36 cellular contexts compared by ENCODE assay signal in the genomic region with DNA sequence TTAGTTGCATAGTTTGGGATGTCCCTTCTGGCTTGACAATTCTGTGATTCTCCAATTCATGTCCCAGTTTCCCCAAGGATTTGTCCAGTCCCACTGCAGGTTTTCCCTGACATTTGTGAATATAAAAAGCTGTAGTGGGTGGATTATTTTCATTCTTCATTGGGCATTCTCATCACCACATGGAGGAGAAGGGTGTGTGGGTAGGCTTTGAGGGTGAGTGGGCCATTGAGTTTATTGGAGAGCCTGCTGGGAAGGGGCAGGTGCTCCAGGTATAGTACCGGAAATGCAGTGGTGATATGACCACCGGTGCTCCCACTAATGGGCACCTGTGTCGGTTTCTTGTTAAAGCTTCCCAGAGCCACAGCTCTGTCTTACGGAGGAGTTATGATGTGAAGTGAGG.
"Had no signal": no experiment of that assay in that cellular context is flagged by ENCODE, and none has a peak within 500 bp of the region (broad histone marks: within the 10 kb centered on the region; RNA-seq: fewer than 3 reads in every experiment).

No MANE protein-coding gene starts in this region.

- H3K27me3 Mint-ChIP-seq: activated naive CD4-positive, alpha-beta T cell treated with anti-CD3 and anti-CD28 coated beads, Interleukin-2, amount 50 U/mL, for 24 hours; brain had no signal

- H3K4me3 Mint-ChIP-seq: activated naive CD4-positive, alpha-beta T cell treated with anti-CD3 and anti-CD28 coated beads for 36 hours; activated naive CD4-positive, alpha-beta T cell treated with anti-CD3 and anti-CD28 coated beads, Interleukin-2, amount 10 ng/mL, durations not matched to agents 7 days and 5 days; activated naive CD4-positive, alpha-beta T cell treated with anti-CD3 and anti-CD28 coated beads, Interleukin-2, amount 50 U/mL, for 24 hours; activated naive CD8-positive, alpha-beta T cell; activated naive CD8-positive, alpha-beta T cell treated with anti-CD3 and anti-CD28 coated beads, Interleukin-2, amount 50 U/mL, for 24 hours; activated T-cell treated with anti-CD3 and anti-CD28 coated beads, Interleukin-2, amount 50 U/mL, for 24 hours; activated T-cell treated with anti-CD3 and anti-CD28 coated beads, Interleukin-2, amount 50 U/mL, for 4 hours; activated T-cell treated with anti-CD3 and anti-CD28 coated beads, Interleukin-2, amount 50 U/mL, for 72 hours; activated T-helper 1 cell treated with anti-CD3 and anti-CD28 coated beads, Interleukin-12 subunit alpha, Interleukin-12 subunit beta, Interleukin-2, Interleukin-4 antibody, amounts not matched to agents 30 ng/mL and 10 ng/mL and 1 ng/mL, durations not matched to agents 14 hours and 24 hours and 36 hours; activated T-helper 17 cell treated with anti-CD3 and anti-CD28 coated beads, Interleukin-2, amount 50 U/mL, for 72 hours; brain; central memory CD8-positive, alpha-beta T cell had no signal

- H3K4me3 ChIP-seq: adrenal gland, ascending aorta, body of pancreas, breast epithelium, cardiac muscle cell had no signal

- H3K36me3 ChIP-seq: adrenal gland, ascending aorta, brain microvascular endothelial cell, breast epithelium, cardiac muscle cell had no signal

- H3K27ac Mint-ChIP-seq: activated naive CD4-positive, alpha-beta T cell treated with anti-CD3 and anti-CD28 coated beads for 36 hours; activated naive CD4-positive, alpha-beta T cell treated with anti-CD3 and anti-CD28 coated beads, Interleukin-2, amount 10 ng/mL, durations not matched to agents 7 days and 5 days; activated naive CD4-positive, alpha-beta T cell treated with anti-CD3 and anti-CD28 coated beads, Interleukin-2, amount 50 U/mL, for 24 hours; activated naive CD4-positive, alpha-beta T cell treated with anti-CD3 and anti-CD28 coated beads, Interleukin-2, amount 50 U/mL, for 72 hours; activated naive CD8-positive, alpha-beta T cell; activated naive CD8-positive, alpha-beta T cell treated with anti-CD3 and anti-CD28 coated beads, Interleukin-2, amount 50 U/mL, for 24 hours; activated T-cell treated with anti-CD3 and anti-CD28 coated beads, Interleukin-2, amount 50 U/mL, for 24 hours; activated T-cell treated with anti-CD3 and anti-CD28 coated beads, Interleukin-2, amount 50 U/mL, for 72 hours; activated T-helper 1 cell treated with anti-CD3 and anti-CD28 coated beads, Interleukin-12 subunit alpha, Interleukin-12 subunit beta, Interleukin-2, Interleukin-4 antibody, amounts not matched to agents 30 ng/mL and 10 ng/mL and 1 ng/mL, durations not matched to agents 14 hours and 24 hours and 36 hours; activated T-helper 17 cell treated with anti-CD3 and anti-CD28 coated beads, Interleukin-2, amount 50 U/mL, for 72 hours; activated T-helper 2 cell treated with anti-CD3 and anti-CD28 coated beads, Interferon-gamma antibody, Interleukin-2, Interleukin-4, amounts not matched to agents 10 μg/mL and 5 μg/mL and 100 μg/mL, durations not matched to agents 14 hours and 24 hours and 36 hours had no signal

- ATAC-seq: activated naive CD4-positive, alpha-beta T cell treated with anti-CD3 and anti-CD28 coated beads, Interleukin-2, amount 50 U/mL, for 72 hours; activated naive CD8-positive, alpha-beta T cell treated with anti-CD3 and anti-CD28 coated beads, Interleukin-2, amount 50 U/mL, for 24 hours; activated T-cell treated with anti-CD3 and anti-CD28 coated beads, Interleukin-2, amount 50 U/mL, for 4 hours; activated T-cell treated with anti-CD3 and anti-CD28 coated beads, Interleukin-2, amount 50 U/mL, for 72 hours; activated T-helper 17 cell treated with anti-CD3 and anti-CD28 coated beads, Interleukin-2, amount 50 U/mL, for 72 hours; body of pancreas had no signal

- H3K4me1 ChIP-seq: adrenal gland, ascending aorta, body of pancreas, breast epithelium had no signal

- H3K27ac ChIP-seq: adrenal gland, ascending aorta, body of pancreas, brain microvascular endothelial cell, cardiac muscle cell had no signal

- H3K9me3 ChIP-seq: adrenal gland, ascending aorta, body of pancreas, breast epithelium had no signal

- H3K4me1 Mint-ChIP-seq: activated naive CD4-positive, alpha-beta T cell treated with anti-CD3 and anti-CD28 coated beads, Interleukin-2, amount 10 ng/mL, durations not matched to agents 7 days and 5 days; activated naive CD4-positive, alpha-beta T cell treated with anti-CD3 and anti-CD28 coated beads, Interleukin-2, amount 50 U/mL, for 24 hours; activated naive CD8-positive, alpha-beta T cell treated with anti-CD3 and anti-CD28 coated beads, Interleukin-2, amount 50 U/mL, for 24 hours; activated T-helper 17 cell treated with anti-CD3 and anti-CD28 coated beads, Interleukin-2, amount 50 U/mL, for 72 hours; central memory CD8-positive, alpha-beta T cell had no signal

- H3K9me3 Mint-ChIP-seq: activated naive CD4-positive, alpha-beta T cell treated with anti-CD3 and anti-CD28 coated beads for 36 hours; activated naive CD4-positive, alpha-beta T cell treated with anti-CD3 and anti-CD28 coated beads, Interleukin-2, amount 10 ng/mL, durations not matched to agents 7 days and 5 days; activated naive CD4-positive, alpha-beta T cell treated with anti-CD3 and anti-CD28 coated beads, Interleukin-2, amount 50 U/mL, for 24 hours; activated naive CD4-positive, alpha-beta T cell treated with anti-CD3 and anti-CD28 coated beads, Interleukin-2, amount 50 U/mL, for 72 hours; activated naive CD8-positive, alpha-beta T cell treated with anti-CD3 and anti-CD28 coated beads, Interleukin-2, amount 50 U/mL, for 24 hours; activated T-cell treated with anti-CD3 and anti-CD28 coated beads, Interleukin-2, amount 50 U/mL, for 24 hours; activated T-cell treated with anti-CD3 and anti-CD28 coated beads, Interleukin-2, amount 50 U/mL, for 4 hours; activated T-cell treated with anti-CD3 and anti-CD28 coated beads, Interleukin-2, amount 50 U/mL, for 72 hours; activated T-helper 1 cell treated with anti-CD3 and anti-CD28 coated beads, Interleukin-12 subunit alpha, Interleukin-12 subunit beta, Interleukin-2, Interleukin-4 antibody, amounts not matched to agents 30 ng/mL and 10 ng/mL and 1 ng/mL, durations not matched to agents 14 hours and 24 hours and 36 hours; activated T-helper 17 cell treated with anti-CD3 and anti-CD28 coated beads, Interleukin-2, amount 50 U/mL, for 72 hours; activated T-helper 2 cell treated with anti-CD3 and anti-CD28 coated beads, Interferon-gamma antibody, Interleukin-2, Interleukin-4, amounts not matched to agents 10 μg/mL and 5 μg/mL and 100 μg/mL, durations not matched to agents 14 hours and 24 hours and 36 hours; central memory CD8-positive, alpha-beta T cell had no signal

- H3K36me3 Mint-ChIP-seq: activated naive CD4-positive, alpha-beta T cell treated with anti-CD3 and anti-CD28 coated beads, Interleukin-2, amount 10 ng/mL, durations not matched to agents 7 days and 5 days; activated naive CD4-positive, alpha-beta T cell treated with anti-CD3 and anti-CD28 coated beads, Interleukin-2, amount 50 U/mL, for 24 hours; activated naive CD4-positive, alpha-beta T cell treated with anti-CD3 and anti-CD28 coated beads, Interleukin-2, amount 50 U/mL, for 72 hours; activated naive CD8-positive, alpha-beta T cell had no signal

- DNase-seq: activated effector memory CD4-positive, alpha-beta T cell treated with anti-CD3 and anti-CD28 coated beads, Interleukin-2, amount 50 U/mL, for 16 hours; activated effector memory CD4-positive, alpha-beta T cell treated with Interleukin-2 at 50 U/mL for 16 hours; activated gamma-delta T cell; activated gamma-delta T cell treated with Interleukin-2 at 50 U/mL for 16 hours; activated naive CD4-positive, alpha-beta T cell; activated naive CD4-positive, alpha-beta T cell treated with anti-CD3 and anti-CD28 coated beads for 36 hours; activated naive CD4-positive, alpha-beta T cell treated with anti-CD3 and anti-CD28 coated beads, Interleukin-2, amount 10 ng/mL, durations not matched to agents 7 days and 5 days; activated naive CD4-positive, alpha-beta T cell treated with anti-CD3 and anti-CD28 coated beads, Interleukin-2, amount 50 U/mL, for 16 hours; activated naive CD4-positive, alpha-beta T cell treated with Interleukin-2 at 50 U/mL for 16 hours; activated naive CD8-positive, alpha-beta T cell treated with anti-CD3 and anti-CD28 coated beads, Interleukin-2, amount 50 U/mL, for 24 hours; activated T-cell treated with anti-CD3 and anti-CD28 coated beads, Interleukin-2, amount 50 U/mL, for 1 hour; activated T-cell treated with anti-CD3 and anti-CD28 coated beads, Interleukin-2, amount 50 U/mL, for 24 hours; activated T-cell treated with anti-CD3 and anti-CD28 coated beads, Interleukin-2, amount 50 U/mL, for 4 hours; activated T-cell treated with anti-CD3 and anti-CD28 coated beads, Interleukin-2, amount 50 U/mL, for 48 hours; activated T-cell treated with anti-CD3 and anti-CD28 coated beads, Interleukin-2, amount 50 U/mL, for 72 hours; adrenal gland; amniotic stem cell; amygdala; anterior cingulate cortex; aorta; body of pancreas; brain microvascular endothelial cell; caudate nucleus; central memory CD4-positive, alpha-beta T cell; cerebellar nuclear complex had no signal
